Comparison of ENCODE assay signal across 28 cellular contexts in genomic region chr19:46196410-46197124, GRCh38. TPM values are rescaled to one million over a fixed set of nuclear protein-coding genes. Genes with fewer than 3 reads are reported as not detected.
"Had no signal": no experiment of that assay in that cellular context is flagged by ENCODE, and none has a peak within 500 bp of the region (broad histone marks: within the 10 kb centered on the region; RNA-seq: fewer than 3 reads in every experiment).

No MANE protein-coding gene starts in this region.

- H3K27ac Mint-ChIP-seq: activated CD4-positive, alpha-beta memory T cell treated with anti-CD3 and anti-CD28 coated beads for 36 hours; activated CD4-positive, alpha-beta T cell treated with anti-CD3 and anti-CD28 coated beads, Interleukin-2, amount 10 ng/mL, durations not matched to agents 24 days and 14 days; activated naive CD4-positive, alpha-beta T cell treated with anti-CD3 and anti-CD28 coated beads for 36 hours; activated naive CD8-positive, alpha-beta T cell; activated T-helper 17 cell treated with anti-CD3 and anti-CD28 coated beads, Interleukin-2, amount 50 U/mL, for 72 hours; brain had no signal

- H3K36me3 ChIP-seq: cardiac muscle cell had no signal

- DNase-seq: activated CD4-positive, alpha-beta memory T cell treated with anti-CD3 and anti-CD28 coated beads for 36 hours; activated CD4-positive, alpha-beta T cell treated with anti-CD3 and anti-CD28 coated beads, Interleukin-2, amount 10 ng/mL, durations not matched to agents 24 days and 14 days; activated CD4-positive, CD25-positive, alpha-beta regulatory T cell treated with anti-CD3 and anti-CD28 coated beads, Interleukin-2, amount 50 U/mL, for 72 hours; activated gamma-delta T cell; activated naive CD4-positive, alpha-beta T cell treated with anti-CD3 and anti-CD28 coated beads for 36 hours; activated T-cell treated with anti-CD3 and anti-CD28 coated beads for 4 hours; activated T-cell treated with anti-CD3 and anti-CD28 coated beads, Interleukin-2, amount 50 U/mL, for 48 hours; amygdala; KG1; NCI-H1048; NCI-H146; NCI-H187 treated with DMSO at 0.1 percent for 48 hours; NCI-H2081 treated with DMSO at 0.1 percent for 48 hours; NCI-H446; NCI-H524; PC-3; T-cell had no signal

- H3K4me3 Mint-ChIP-seq: activated CD4-positive, alpha-beta memory T cell treated with anti-CD3 and anti-CD28 coated beads for 36 hours; activated CD4-positive, alpha-beta T cell treated with anti-CD3 and anti-CD28 coated beads, Interleukin-2, amount 10 ng/mL, durations not matched to agents 24 days and 14 days; activated naive CD4-positive, alpha-beta T cell treated with anti-CD3 and anti-CD28 coated beads for 36 hours; activated naive CD8-positive, alpha-beta T cell; activated T-helper 17 cell treated with anti-CD3 and anti-CD28 coated beads, Interleukin-2, amount 50 U/mL, for 72 hours; brain; T-cell had no signal

- H3K27ac ChIP-seq: cardiac muscle cell, SK-N-MC had no signal

- H3K4me1 Mint-ChIP-seq: activated CD4-positive, alpha-beta T cell treated with anti-CD3 and anti-CD28 coated beads, Interleukin-2, amount 10 ng/mL, durations not matched to agents 24 days and 14 days; activated T-helper 17 cell treated with anti-CD3 and anti-CD28 coated beads, Interleukin-2, amount 50 U/mL, for 72 hours; T-cell had no signal

- FAIRE-seq: astrocyte had no signal

- H3K36me3 Mint-ChIP-seq: activated CD4-positive, alpha-beta memory T cell treated with anti-CD3 and anti-CD28 coated beads for 36 hours; activated naive CD8-positive, alpha-beta T cell; brain; T-cell had no signal

- ATAC-seq: activated T-helper 17 cell treated with anti-CD3 and anti-CD28 coated beads, Interleukin-2, amount 50 U/mL, for 72 hours; PC-3; Right ventricle myocardium inferior; T-cell had no signal

- H3K27me3 ChIP-seq: cardiac muscle cell had no signal

- H3K9me3 Mint-ChIP-seq: activated CD4-positive, alpha-beta memory T cell treated with anti-CD3 and anti-CD28 coated beads for 36 hours; activated CD4-positive, alpha-beta T cell treated with anti-CD3 and anti-CD28 coated beads, Interleukin-2, amount 10 ng/mL, durations not matched to agents 24 days and 14 days; activated naive CD4-positive, alpha-beta T cell treated with anti-CD3 and anti-CD28 coated beads for 36 hours; activated T-helper 17 cell treated with anti-CD3 and anti-CD28 coated beads, Interleukin-2, amount 50 U/mL, for 72 hours; T-cell had no signal

- H3K4me3 ChIP-seq: cardiac muscle cell, SK-N-MC had no signal

RNA-seq across cellular contexts. Expression of gene IGFL1, which starts 33.0 kb away (rescaled TPM):
- total RNA-seq: activated CD4-positive, alpha-beta memory T cell treated with anti-CD3 and anti-CD28 coated beads for 36 hours; activated CD4-positive, alpha-beta T cell treated with anti-CD3 and anti-CD28 coated beads, Interleukin-2, amount 10 ng/mL, durations not matched to agents 24 days and 14 days; activated CD8-positive, alpha-beta memory T cell treated with anti-CD3 and anti-CD28 coated beads for 36 hours; activated naive CD4-positive, alpha-beta T cell treated with anti-CD3 and anti-CD28 coated beads for 36 hours; activated T-helper 17 cell treated with anti-CD3 and anti-CD28 coated beads, Interleukin-2, amount 50 U/mL, for 72 hours; astrocyte; cardiac muscle cell; LHCN-M2; M059J; Right ventricle myocardium inferior; T-cell; T-helper 2 cell treated with Interferon-gamma antibody and Interleukin-4, amounts not matched to agents 100 ng/mL and 5 ng/mL, for 36 hours had no signal
- polyA plus RNA-seq: cardiac muscle cell had no signal

RNA-seq across cellular contexts. Expression of gene IGFL2, which starts 48.5 kb away (rescaled TPM):
- total RNA-seq: activated CD4-positive, alpha-beta memory T cell treated with anti-CD3 and anti-CD28 coated beads for 36 hours; activated CD8-positive, alpha-beta memory T cell treated with anti-CD3 and anti-CD28 coated beads for 36 hours; activated naive CD4-positive, alpha-beta T cell treated with anti-CD3 and anti-CD28 coated beads for 36 hours; activated T-helper 17 cell treated with anti-CD3 and anti-CD28 coated beads, Interleukin-2, amount 50 U/mL, for 72 hours; cardiac muscle cell; LHCN-M2; M059J; PC-3; Right ventricle myocardium inferior had no signal
